In genomic region chr9:116361558-116361957, GRCh38 we compare ENCODE assay signal across 23 cellular contexts.
"Had no signal": no experiment of that assay in that cellular context is flagged by ENCODE, and none has a peak within 500 bp of the region (broad histone marks: within the 10 kb centered on the region; RNA-seq: fewer than 3 reads in every experiment).

No MANE protein-coding gene starts in this region.

- H3K27me3 ChIP-seq: cardiac muscle cell, tibial nerve had no signal

- H3K36me3 ChIP-seq: cardiac muscle cell, tibial nerve had no signal

- H3K4me1 ChIP-seq: foreskin keratinocyte had no signal

- H3K4me3 ChIP-seq: cardiac muscle cell, tibial nerve had no signal

- ATAC-seq: activated CD4-positive, CD25-positive, alpha-beta regulatory T cell treated with anti-CD3 and anti-CD28 coated beads, Interleukin-2, amount 50 U/mL, for 24 hours; activated CD8-positive, alpha-beta memory T cell treated with anti-CD3 and anti-CD28 coated beads, Interleukin-2, amount 10 ng/mL, durations not matched to agents 7 days and 5 days; activated CD8-positive, alpha-beta T cell treated with anti-CD3 and anti-CD28 coated beads for 36 hours; activated naive CD8-positive, alpha-beta T cell treated with anti-CD3 and anti-CD28 coated beads, Interleukin-2, amount 50 U/mL, for 24 hours; foreskin keratinocyte; sciatic nerve; stimulated activated effector memory CD8-positive, alpha-beta T cell treated with anti-CD3 and anti-CD28 coated beads, Interleukin-12 subunit alpha, Interleukin-12 subunit beta, amount 100 ng/mL, for 72 hours; stimulated activated naive CD8-positive, alpha-beta T cell treated with anti-CD3 and anti-CD28 coated beads, Interleukin-15, amount 100 ng/mL, for 72 hours had no signal

- H3K9me3 ChIP-seq: tibial nerve had no signal

- DNase-seq: activated CD4-positive, alpha-beta T cell treated with anti-CD3 and anti-CD28 coated beads, Interleukin-2, amount 10 ng/mL, durations not matched to agents 24 days and 14 days; activated CD8-positive, alpha-beta memory T cell treated with anti-CD3 and anti-CD28 coated beads, Interleukin-2, amount 10 ng/mL, durations not matched to agents 7 days and 5 days; activated CD8-positive, alpha-beta T cell treated with anti-CD3 and anti-CD28 coated beads for 36 hours; activated gamma-delta T cell; activated naive CD4-positive, alpha-beta T cell treated with anti-CD3 and anti-CD28 coated beads, Interleukin-2, amount 50 U/mL, for 16 hours; activated naive CD8-positive, alpha-beta T cell treated with anti-CD3 and anti-CD28 coated beads, Interleukin-2, amount 50 U/mL, for 24 hours; activated T-cell treated with anti-CD3 and anti-CD28 coated beads for 4 hours; dermis blood vessel endothelial cell; effector CD8-positive, alpha-beta T cell; foreskin keratinocyte; glutamatergic neuron; hippocampal formation; kidney glomerular epithelial cell; occipital lobe; posterior cingulate gyrus; small intestine; stimulated activated CD4-positive, alpha-beta T cell treated with anti-CD3 and anti-CD28 coated beads, Interleukin-2, amount 100 ng/mL, for 24 hours; stimulated activated naive CD8-positive, alpha-beta T cell treated with anti-CD3 and anti-CD28 coated beads, Interleukin-15, amount 100 ng/mL, for 72 hours had no signal

- H3K27ac ChIP-seq: cardiac muscle cell, foreskin keratinocyte, tibial nerve had no signal
